Comparison of ENCODE assay signal across 9 cellular contexts in genomic region chr17:76562734-76563148, GRCh38. TPM values are rescaled to one million over a fixed set of nuclear protein-coding genes. Genes with fewer than 3 reads are reported as not detected.
DNase-seq lines count a peak whose midpoint lies in the region; ATAC-seq and TF ChIP-seq lines count a peak whose summit lies in the region.
"Had no signal": no experiment of that assay in that cellular context is flagged by ENCODE, and none has a peak within 500 bp of the region (broad histone marks: within the 10 kb centered on the region; RNA-seq: fewer than 3 reads in every experiment).

No MANE protein-coding gene starts in this region.

- H3K9me3 ChIP-seq in SK-N-SH (no peaks in the 10 kb centered on the region), ovary (no peaks in the 10 kb centered on the region), ascending aorta (no peaks in the 10 kb centered on the region)

- TF ChIP-seq RAD21 in SK-N-SH (IDR thresholded peaks at IDR 0.05; ENCODE audit: low read length): no peak

- H3K27ac ChIP-seq in SK-N-SH (ENCODE audit: low read depth in 2 of 2, low read length in 1 of 2) (peak overlapping the region; percentile 35 to 73), epithelial cell of prostate (peak overlapping the region; percentile 85), ovary (no peak overlapping the region), ascending aorta (no peak overlapping the region)

- no peak overlapping the region for H3K4me3 ChIP-seq in SK-N-SH (ENCODE audit: low read depth in 2 of 2, low read length in 1 of 2)
- no peak overlapping the region for H3K4me3 ChIP-seq in ovary
- H3K4me3 ChIP-seq in ascending aorta: no peak overlapping the region

- H3K4me2 ChIP-seq in SK-N-SH: peak overlapping the region; percentile 49; the same call in 1 of the 2 replicates

- WGBS in SK-N-SH (ENCODE audit: low lambda C conversion rate): 16% methylated on average over 6 of the region's 6 CpGs
- 10 to 28% (median 17%) methylated on average over 6 of the region's 6 CpGs for WGBS in ovary, 3 donors

- no peaks in the 10 kb centered on the region for H3K9me2 ChIP-seq in SK-N-SH

- H3K27me3 ChIP-seq in SK-N-SH (ENCODE audit: insufficient read depth) (no peaks in the 10 kb centered on the region), ovary (no peaks in the 10 kb centered on the region), ascending aorta (no peaks in the 10 kb centered on the region)

- TF ChIP-seq CTCF in SK-N-SH (IDR thresholded peaks at IDR 0.05) (no peak), ovary (IDR thresholded peaks at IDR 0.05) (no peak), ascending aorta (IDR thresholded peaks at IDR 0.05) (no peak)

- peaks cover 52% of the 10 kb centered on the region for H3K79me2 ChIP-seq in SK-N-SH (ENCODE audit: insufficient read depth)

- intact Hi-C loops in ovary (cut with DNase I): loop anchor here in 1 of 4 donors (5.0 kb wide), 1 partner anchor 1770 kb away; no protein-coding TSS in a partner anchor
- intact Hi-C loops in ascending aorta (cut with DNase I): no loop called here

- H3F3A ChIP-seq in SK-N-SH (replicated peaks; ENCODE audit: insufficient read depth): peaks cover 58% of the 10 kb centered on the region

- H3K4me1 ChIP-seq in SK-N-SH (ENCODE audit: control insufficient read depth in 1 of 2, insufficient read depth in 2 of 2, low read depth in 1 of 2, low read length in 1 of 2) (peaks cover 30 to 34% of the 10 kb centered on the region in 2 experiments), ovary (ENCODE audit: insufficient read depth) (peaks cover 24% of the 10 kb centered on the region), ascending aorta (peaks cover 4 to 18% of the 10 kb centered on the region in 2 donors)

- H3K9ac ChIP-seq in SK-N-SH: no peak overlapping the region

- no peak for TF ChIP-seq POLR2A in ovary (IDR thresholded peaks at IDR 0.05)

- POLR2A ChIA-PET in SK-N-SH (lab: Yijun Ruan, JAX): no interaction called here

- DNase-seq in ELR (ENCODE audit: low read depth) (peak; percentile 95), SK-N-SH (peak; percentile 27), epithelial cell of prostate (ENCODE audit: low read depth, low spot score) (no peak), ovary (peak; percentile 70 to 75 (median 73)), ascending aorta (ENCODE audit: low spot score in 2 of 2) (no peak)
- no peak for DNase-seq in activated effector memory CD4-positive, alpha-beta T cell treated with anti-CD3 and anti-CD28 coated beads, Interleukin-2, amount 50 U/mL, for 16 hours
- DNase-seq in stimulated activated CD4-positive, alpha-beta T cell treated with anti-CD3 and anti-CD28 coated beads, Interleukin-4, amount 100 ng/mL, for 4 hours: no peak

- no peak for ATAC-seq in HG03280 (IDR thresholded peaks at IDR 0.05; ENCODE audit: unreplicated experiment)

- H2AFZ ChIP-seq in SK-N-SH (ENCODE audit: low read depth): no peak overlapping the region

- CTCF ChIA-PET in SK-N-SH (lab: Yijun Ruan, JAX): interaction anchor here (7.4 to 14.3 kb wide), 3 partner anchors 31 to 150 kb away, joined by 100 to 206 read pairs (median 105); partner anchors contain the start of gene MXRA7

- H4K20me1 ChIP-seq in SK-N-SH (ENCODE audit: insufficient read depth): peaks cover 71% of the 10 kb centered on the region

- TF ChIP-seq EP300 in SK-N-SH (IDR thresholded peaks at IDR 0.05; ENCODE audit: borderline replicate concordance in 1 of 2, low read depth in 1 of 2, low read length in 1 of 2) (peak in 1 of 2 experiments; percentile 67; a peak in 2 of 4 replicates), ovary (IDR thresholded peaks at IDR 0.05) (no peak)

- H3K36me3 ChIP-seq in SK-N-SH (replicated peaks in 1 of 2; ENCODE audit: control insufficient read depth in 1 of 2, insufficient read depth in 2 of 2, low read length in 1 of 2) (peaks cover 42% of the 10 kb centered on the region in 2 experiments), ovary (no peaks in the 10 kb centered on the region), ascending aorta (peaks cover 23 to 36% of the 10 kb centered on the region in 2 donors)

TF ChIP-seq in SK-N-SH, 30 proteins besides CTCF, POLR2A, EP300 and RAD21 (continues in another document):
- TF ChIP-seq MXI1 (IDR thresholded peaks at IDR 0.05; ENCODE audit: low read depth, low read length) (peak; percentile 17; the same call in 1 of the 2 replicates), CHD2 (IDR thresholded peaks at IDR 0.05; ENCODE audit: low read length, partially characterized antibody) (no peak), SMC3 (IDR thresholded peaks at IDR 0.05; ENCODE audit: low read depth, low read length) (no peak), MEF2A (IDR thresholded peaks at IDR 0.05; ENCODE audit: borderline replicate concordance, low read depth) (peak; percentile 57; the same call in 1 of the 2 replicates), FOSL2 (IDR thresholded peaks at IDR 0.05; ENCODE audit: borderline replicate concordance, low read depth) (peak; percentile 97), RFX5 (IDR thresholded peaks at IDR 0.05; ENCODE audit: low read length) (no peak), NRF1 (IDR thresholded peaks at IDR 0.05; ENCODE audit: low read depth, low read length) (no peak), FOXM1 (IDR thresholded peaks at IDR 0.05; ENCODE audit: low read depth) (no peak), TEAD4 (IDR thresholded peaks at IDR 0.05; ENCODE audit: borderline replicate concordance, insufficient read depth) (peak; percentile 53; the same call in 1 of the 2 replicates), GABPA (IDR thresholded peaks at IDR 0.05; ENCODE audit: low read depth) (no peak), MAX (IDR thresholded peaks at IDR 0.05; ENCODE audit: low read depth) (peak; percentile 99), NFIC (IDR thresholded peaks at IDR 0.05; ENCODE audit: borderline replicate concordance) (peak; percentile 90), POLR2AphosphoS5 (IDR thresholded peaks at IDR 0.05; ENCODE audit: low read depth, low read length) (peak; percentile 63; the same call in 1 of the 2 replicates), JUND (IDR thresholded peaks at IDR 0.05) (peak; percentile 93)
- TF ChIP-seq, protein P1, sequence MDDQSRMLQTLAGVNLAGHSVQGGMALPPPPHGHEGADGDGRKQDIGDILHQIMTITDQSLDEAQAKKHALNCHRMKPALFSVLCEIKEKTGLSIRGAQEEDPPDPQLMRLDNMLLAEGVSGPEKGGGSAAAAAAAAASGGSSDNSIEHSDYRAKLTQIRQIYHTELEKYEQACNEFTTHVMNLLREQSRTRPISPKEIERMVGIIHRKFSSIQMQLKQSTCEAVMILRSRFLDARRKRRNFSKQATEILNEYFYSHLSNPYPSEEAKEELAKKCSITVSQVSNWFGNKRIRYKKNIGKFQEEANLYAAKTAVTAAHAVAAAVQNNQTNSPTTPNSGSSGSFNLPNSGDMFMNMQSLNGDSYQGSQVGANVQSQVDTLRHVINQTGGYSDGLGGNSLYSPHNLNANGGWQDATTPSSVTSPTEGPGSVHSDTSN (IDR thresholded peaks at IDR 0.05): peak; percentile 75
- TF ChIP-seq, protein P2, sequence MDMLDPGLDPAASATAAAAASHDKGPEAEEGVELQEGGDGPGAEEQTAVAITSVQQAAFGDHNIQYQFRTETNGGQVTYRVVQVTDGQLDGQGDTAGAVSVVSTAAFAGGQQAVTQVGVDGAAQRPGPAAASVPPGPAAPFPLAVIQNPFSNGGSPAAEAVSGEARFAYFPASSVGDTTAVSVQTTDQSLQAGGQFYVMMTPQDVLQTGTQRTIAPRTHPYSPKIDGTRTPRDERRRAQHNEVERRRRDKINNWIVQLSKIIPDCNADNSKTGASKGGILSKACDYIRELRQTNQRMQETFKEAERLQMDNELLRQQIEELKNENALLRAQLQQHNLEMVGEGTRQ (IDR thresholded peaks at IDR 0.05; ENCODE audit: borderline replicate concordance, low read depth, low read length): no peak
- TF ChIP-seq, protein P3, sequence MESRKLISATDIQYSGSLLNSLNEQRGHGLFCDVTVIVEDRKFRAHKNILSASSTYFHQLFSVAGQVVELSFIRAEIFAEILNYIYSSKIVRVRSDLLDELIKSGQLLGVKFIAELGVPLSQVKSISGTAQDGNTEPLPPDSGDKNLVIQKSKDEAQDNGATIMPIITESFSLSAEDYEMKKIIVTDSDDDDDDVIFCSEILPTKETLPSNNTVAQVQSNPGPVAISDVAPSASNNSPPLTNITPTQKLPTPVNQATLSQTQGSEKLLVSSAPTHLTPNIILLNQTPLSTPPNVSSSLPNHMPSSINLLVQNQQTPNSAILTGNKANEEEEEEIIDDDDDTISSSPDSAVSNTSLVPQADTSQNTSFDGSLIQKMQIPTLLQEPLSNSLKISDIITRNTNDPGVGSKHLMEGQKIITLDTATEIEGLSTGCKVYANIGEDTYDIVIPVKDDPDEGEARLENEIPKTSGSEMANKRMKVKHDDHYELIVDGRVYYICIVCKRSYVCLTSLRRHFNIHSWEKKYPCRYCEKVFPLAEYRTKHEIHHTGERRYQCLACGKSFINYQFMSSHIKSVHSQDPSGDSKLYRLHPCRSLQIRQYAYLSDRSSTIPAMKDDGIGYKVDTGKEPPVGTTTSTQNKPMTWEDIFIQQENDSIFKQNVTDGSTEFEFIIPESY (IDR thresholded peaks at IDR 0.05; ENCODE audit: borderline replicate concordance, low read depth): peak; percentile 69; the same call in 1 of the 2 replicates

RNA-seq across cellular contexts. Expression of gene PRCD, which starts 22.9 kb away (rescaled TPM):
- 2.2 and 5.0 TPM in 2 replicates for polyA plus RNA-seq in SK-N-SH (2012; rRNA removed)
- 5.8 and 8.0 TPM in 2 replicates for polyA plus RNA-seq in SK-N-SH (2012; cell fraction: cytosol; rRNA removed)
- polyA plus RNA-seq in SK-N-SH (2012; cell fraction: nucleus; rRNA removed): 5.6 and 13.2 TPM in 2 replicates
- 10 to 100 TPM in 1 of 7 donors, 1 to 10 TPM in 6; 2.3 to 12.2 (median 2.8) TPM for total RNA-seq in ovary
- polyA plus RNA-seq in ovary: 1 to 10 TPM; 1.5 to 7.0 TPM
- total RNA-seq in ascending aorta: 0.43 TPM
- total RNA-seq: T-helper 2 cell treated with Interferon-gamma antibody and Interleukin-4, amounts not matched to agents 100 ng/mL and 5 ng/mL, for 36 hours had no signal

RNA-seq across cellular contexts. Expression of gene ST6GALNAC2, which starts 22.9 kb away (rescaled TPM):
- polyA plus RNA-seq in SK-N-SH (2012; rRNA removed): 0.57 and 0.94 TPM in 2 replicates
- polyA plus RNA-seq in SK-N-SH (2012; cell fraction: cytosol; rRNA removed): 0.44 and 0.60 TPM in 2 replicates
- polyA plus RNA-seq in SK-N-SH (2012; cell fraction: nucleus; rRNA removed): 0.49 and 1.7 TPM in 2 replicates
- 10 to 100 TPM in 1 of 7 donors, 1 to 10 TPM in 6; 1.9 to 61.6 (median 4.9) TPM for total RNA-seq in ovary
- 1 to 10 TPM; 1.4 to 5.0 TPM for polyA plus RNA-seq in ovary
- 15.8 TPM for total RNA-seq in ascending aorta
- total RNA-seq: T-helper 2 cell treated with Interferon-gamma antibody and Interleukin-4, amounts not matched to agents 100 ng/mL and 5 ng/mL, for 36 hours had no signal

RNA-seq across cellular contexts. Expression of gene CYGB, which starts 25.2 kb away (rescaled TPM):
- polyA plus RNA-seq in SK-N-SH (2012; rRNA removed): 1.7 and 3.7 TPM in 2 replicates
- 1.3 and 3.2 TPM in 2 replicates for polyA plus RNA-seq in SK-N-SH (2012; cell fraction: cytosol; rRNA removed)
- 1.1 and 1.7 TPM in 2 replicates for polyA plus RNA-seq in SK-N-SH (2012; cell fraction: nucleus; rRNA removed)
- total RNA-seq in ovary: 10 to 100 TPM in 2 of 7 donors, 1 to 10 TPM in 5; 3.9 to 35.7 (median 8.0) TPM
- 10 to 100 TPM; 14.6 to 18.2 TPM for polyA plus RNA-seq in ovary
- total RNA-seq in ascending aorta: 60.7 TPM

Comparison
In these comparisons a context has a peak if more than half of its experiments do, and no peak if none do; other contexts are left out.
1. DNase-seq: peak in ELR (single experiment), SK-N-SH (single experiment) and ovary (5 of 5); none in epithelial cell of prostate (single experiment), activated effector memory CD4-positive, alpha-beta T cell treated with anti-CD3 and anti-CD28 coated beads, Interleukin-2, amount 50 U/mL, for 16 hours (single experiment), stimulated activated CD4-positive, alpha-beta T cell treated with anti-CD3 and anti-CD28 coated beads, Interleukin-4, amount 100 ng/mL, for 4 hours (0 of 2) and ascending aorta (0 of 2).
2. H3K27ac ChIP-seq: peak in SK-N-SH (2 of 2) and epithelial cell of prostate (single experiment); none in ovary (0 of 2) and ascending aorta (0 of 2).